In genomic region chr1:236281286-236282158, GRCh38 we compare ENCODE assay signal across 8 cellular contexts. TPM values are rescaled to one million over a fixed set of nuclear protein-coding genes. Genes with fewer than 3 reads are reported as not detected.
A peak's percentile ranks its signal among the peaks of the same experiment; 100 is the strongest.
DNase-seq lines count a peak whose midpoint lies in the region; ATAC-seq and FAIRE-seq lines count a peak whose summit lies in the region.

ERO1B (minus strand) TSS chr1:236281958; CDS start chr1:236281783, 175 bp downstream.

- H3K27me3 Mint-ChIP-seq in T-helper 17 cell = no peaks in the 10 kb centered on the region

- H3K9me3 ChIP-seq in T-helper 17 cell (ENCODE audit: control insufficient read depth, low read length, poor library complexity, severe bottlenecking) (no peaks in the 10 kb centered on the region), right cardiac atrium (ENCODE audit: control insufficient read depth, low read length) (no peaks in the 10 kb centered on the region)

- H3K4me3 ChIP-seq in right cardiac atrium (ENCODE audit: low read length) = peak within 1 kb of the TSS; percentile 95

- H3K4me1 ChIP-seq in right cardiac atrium (ENCODE audit: control insufficient read depth, insufficient read depth, low read length) = no peaks in the 10 kb centered on the region

- peak within 1 kb of the TSS; percentile 54 for H3K27ac ChIP-seq in right cardiac atrium (ENCODE audit: low read length)

- DNase-seq in NCI-H1694 (lab: John Stamatoyannopoulos, UW) (peak; percentile 94), T-helper 17 cell (peak; percentile 97 to 98 (median 98)), anterior cingulate cortex (lab: John Stamatoyannopoulos, UW) (peak; percentile 68 to 99 (median 96)), right cardiac atrium (peak; percentile 97 to 99 (median 99)), pulmonary artery endothelial cell (ENCODE audit: low read depth, low spot score) (peak; percentile 80), urothelium cell line (ENCODE audit: low spot score) (peak; percentile 97)

- H3K4me1 Mint-ChIP-seq in T-helper 17 cell = peaks cover 40% of the 10 kb centered on the region

- no peaks in the 10 kb centered on the region for H3K27me3 ChIP-seq in right cardiac atrium (ENCODE audit: control insufficient read depth, insufficient read depth)

- H3K27ac Mint-ChIP-seq in T-helper 17 cell = peak within 1 kb of the TSS; percentile 86

- intact Hi-C loops in right cardiac atrium (cut with DNase I) = loop anchor here in 1 of 4 donors (10.0 kb wide), 1 partner anchor 167 kb away; no protein-coding TSS in a partner anchor

- no peaks in the 10 kb centered on the region for H3K36me3 Mint-ChIP-seq in T-helper 17 cell (ENCODE audit: low read depth)

- peak within 1 kb of the TSS; percentile 92 for H3K4me3 Mint-ChIP-seq in T-helper 17 cell

- WGBS in right cardiac atrium = under 1% methylated on average over 88 of the region's 88 CpGs

- peak; percentile 87 for ATAC-seq in GM18498 (IDR thresholded peaks at IDR 0.05; ENCODE audit: unreplicated experiment)
- ATAC-seq in HG02885 (IDR thresholded peaks at IDR 0.05; ENCODE audit: poor library complexity, unreplicated experiment) = peak; percentile 83
- peak; percentile 96 for ATAC-seq in T-helper 17 cell
- peak; percentile 100 for ATAC-seq in right cardiac atrium

- FAIRE-seq in urothelium cell line (lab: Jason Lieb, UNC) = no peak

RNA-seq across cellular contexts. Expression of gene ERO1B, which starts in this region (rescaled TPM):
- total RNA-seq in T-helper 17 cell = 10 to 100 TPM; 11.1 to 14.9 TPM
- 1 to 10 TPM; 4.4 to 6.3 (median 5.1) TPM for total RNA-seq in right cardiac atrium
- 3.2 TPM for polyA plus RNA-seq in right cardiac atrium
- total RNA-seq in pulmonary artery endothelial cell = 0.99 and 3.2 TPM in 2 replicates

Comparison
In these comparisons a context has a peak if more than half of its experiments do, and no peak if none do; other contexts are left out.
1. Peak in every context shown above with its lines: DNase-seq, ATAC-seq, H3K4me3 ChIP-seq and H3K27ac ChIP-seq.